8 cellular contexts compared by ENCODE assay signal in genomic region chr11:67428052-67429001, GRCh38. TPM values are rescaled to one million over a fixed set of nuclear protein-coding genes. Genes with fewer than 3 reads are reported as not detected.
DNase-seq lines count a peak whose midpoint lies in the region; ATAC-seq and TF ChIP-seq lines count a peak whose summit lies in the region.

Gene RPS6KB2, plus strand, starts transcription at chr11:67428494. Its CDS starts 52 bp downstream, at chr11:67428546.

- no peaks in the 10 kb centered on the region for H3K9me3 Mint-ChIP-seq in dendritic cell treated with granulocyte-macrophage colony-stimulating factor and Interleukin-4, amounts not matched to agents 40 ng/mL and 50 ng/mL, for 4 days

- intact Hi-C loops in dendritic cell treated with granulocyte-macrophage colony-stimulating factor and Interleukin-4, amounts not matched to agents 40 ng/mL and 50 ng/mL, for 4 days (cut with micrococcal nuclease): loop anchor here (5.0 kb wide), 2 partner anchors 36 to 39 kb away; partner anchors contain the start of genes RAD9A and TMEM134

- H3K27ac Mint-ChIP-seq in dendritic cell treated with granulocyte-macrophage colony-stimulating factor and Interleukin-4, amounts not matched to agents 40 ng/mL and 50 ng/mL, for 4 days: peak within 1 kb of the TSS; percentile 88

- peaks cover 52% of the 10 kb centered on the region for H3K36me3 Mint-ChIP-seq in dendritic cell treated with granulocyte-macrophage colony-stimulating factor and Interleukin-4, amounts not matched to agents 40 ng/mL and 50 ng/mL, for 4 days (ENCODE audit: low read depth)

- peak; percentile 76 for ATAC-seq in GM19328 (IDR thresholded peaks at IDR 0.05; ENCODE audit: unreplicated experiment)
- peak; percentile 78 for ATAC-seq in HG03521 (IDR thresholded peaks at IDR 0.05; ENCODE audit: unreplicated experiment)
- ATAC-seq in left lobe of liver: peak; percentile 91

- no peaks in the 10 kb centered on the region for H3K27me3 Mint-ChIP-seq in dendritic cell treated with granulocyte-macrophage colony-stimulating factor and Interleukin-4, amounts not matched to agents 40 ng/mL and 50 ng/mL, for 4 days

- DNase-seq in BJ (ENCODE audit: low read depth) (peak; percentile 83), NCI-H748 treated with DMSO at 0.1 percent for 48 hours (lab: John Stamatoyannopoulos, UW) (peak; percentile 92), left lobe of liver (ENCODE audit: low spot score) (peak; percentile 99)
- peak; percentile 99 to 100 for DNase-seq in activated CD4-positive, alpha-beta T cell treated with anti-CD3 and anti-CD28 coated beads, Interleukin-2, amount 50 U/mL, for 24 hours (ENCODE audit: low read depth in 1 of 2, low spot score in 1 of 2)
- peak; percentile 98 for DNase-seq in stimulated activated CD4-positive, alpha-beta T cell treated with anti-CD3 and anti-CD28 coated beads, Interleukin-2, amount 100 ng/mL, for 4 hours (ENCODE audit: low read depth)

- H3K4me3 ChIP-seq in BJ (ENCODE audit: low read depth, low read length): peak within 1 kb of the TSS; percentile 98

- TF ChIP-seq CTCF in BJ (IDR thresholded peaks at IDR 0.05; ENCODE audit: insufficient read depth, low read depth, low read length): no peak

- peaks cover 18% of the 10 kb centered on the region for H3K36me3 ChIP-seq in BJ (ENCODE audit: control insufficient read depth, insufficient read depth, low read length)

- no peaks in the 10 kb centered on the region for H3K27me3 ChIP-seq in BJ (ENCODE audit: control insufficient read depth, insufficient read depth, low read length)

- CTCF ChIA-PET in BJ (lab: Yijun Ruan, JAX): interaction anchor here (0.6 to 1.8 kb wide), 5 partner anchors 15 to 165 kb away, joined by 3 to 4 read pairs (median 4); partner anchors contain the start of genes CORO1B and PPP1CA

- H3K4me1 Mint-ChIP-seq in dendritic cell treated with granulocyte-macrophage colony-stimulating factor and Interleukin-4, amounts not matched to agents 40 ng/mL and 50 ng/mL, for 4 days (ENCODE audit: low read depth): peaks cover 27% of the 10 kb centered on the region

- POLR2A ChIA-PET in BJ (lab: Charles Lee): no interaction called here

- peak within 1 kb of the TSS; percentile 97 for H3K4me3 Mint-ChIP-seq in dendritic cell treated with granulocyte-macrophage colony-stimulating factor and Interleukin-4, amounts not matched to agents 40 ng/mL and 50 ng/mL, for 4 days

RNA-seq across cellular contexts. Expression of gene RPS6KB2, which starts in this region (rescaled TPM):
- polyA plus RNA-seq in BJ (2011; rRNA removed): 42.9 and 59.9 TPM in 2 replicates
- 34.4 and 53.7 TPM in 2 replicates for polyA minus RNA-seq in BJ (2011; rRNA and poly(A)+ RNA removed)
- total RNA-seq in left lobe of liver: 31.5 TPM

Comparison
In these comparisons a context has a peak if more than half of its experiments do, and no peak if none do; other contexts are left out.
1. Peak in every context shown above with its lines: DNase-seq, ATAC-seq and H3K4me3 ChIP-seq.